Comparison of ENCODE assay signal across 1 cellular context in the genomic region with DNA sequence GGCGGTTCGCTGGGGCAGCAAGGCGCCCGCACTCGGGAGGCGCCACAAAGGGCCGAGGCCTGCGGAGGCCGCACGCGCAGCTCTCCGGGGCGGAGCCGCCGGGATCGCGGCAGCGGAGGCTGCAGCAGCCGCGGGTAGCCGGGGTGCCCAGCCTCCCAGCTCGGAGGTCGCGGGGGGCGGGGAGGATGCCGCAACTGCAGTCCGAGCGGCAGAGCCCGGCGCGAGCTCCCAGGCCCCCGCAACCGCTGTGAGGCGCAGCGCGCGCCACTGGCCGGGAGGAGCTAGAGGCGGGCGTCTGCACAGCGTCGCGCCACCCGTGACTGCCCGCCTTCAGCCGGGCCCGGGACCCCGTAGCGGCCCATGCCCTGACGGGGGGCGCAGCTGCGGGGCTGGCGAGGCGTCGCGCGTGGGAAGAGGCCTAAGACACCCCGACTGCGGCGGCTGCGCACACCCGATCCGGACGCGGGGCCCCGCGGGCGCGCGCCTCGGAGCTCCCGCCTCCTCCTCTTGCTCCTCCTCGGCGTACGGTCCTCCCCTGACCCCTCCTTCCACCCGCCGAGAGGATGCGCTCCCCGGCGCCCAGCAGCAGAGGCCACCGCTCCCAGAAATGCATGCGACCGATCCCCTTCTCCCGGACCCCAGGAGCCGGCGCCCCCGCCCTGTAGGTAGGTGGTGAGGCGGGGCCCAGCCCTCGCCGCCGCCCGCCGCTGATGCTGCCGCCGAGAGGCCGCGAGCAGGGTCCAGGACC.
TF ChIP-seq lines count a peak whose summit lies in the region.

A gene with protein sequence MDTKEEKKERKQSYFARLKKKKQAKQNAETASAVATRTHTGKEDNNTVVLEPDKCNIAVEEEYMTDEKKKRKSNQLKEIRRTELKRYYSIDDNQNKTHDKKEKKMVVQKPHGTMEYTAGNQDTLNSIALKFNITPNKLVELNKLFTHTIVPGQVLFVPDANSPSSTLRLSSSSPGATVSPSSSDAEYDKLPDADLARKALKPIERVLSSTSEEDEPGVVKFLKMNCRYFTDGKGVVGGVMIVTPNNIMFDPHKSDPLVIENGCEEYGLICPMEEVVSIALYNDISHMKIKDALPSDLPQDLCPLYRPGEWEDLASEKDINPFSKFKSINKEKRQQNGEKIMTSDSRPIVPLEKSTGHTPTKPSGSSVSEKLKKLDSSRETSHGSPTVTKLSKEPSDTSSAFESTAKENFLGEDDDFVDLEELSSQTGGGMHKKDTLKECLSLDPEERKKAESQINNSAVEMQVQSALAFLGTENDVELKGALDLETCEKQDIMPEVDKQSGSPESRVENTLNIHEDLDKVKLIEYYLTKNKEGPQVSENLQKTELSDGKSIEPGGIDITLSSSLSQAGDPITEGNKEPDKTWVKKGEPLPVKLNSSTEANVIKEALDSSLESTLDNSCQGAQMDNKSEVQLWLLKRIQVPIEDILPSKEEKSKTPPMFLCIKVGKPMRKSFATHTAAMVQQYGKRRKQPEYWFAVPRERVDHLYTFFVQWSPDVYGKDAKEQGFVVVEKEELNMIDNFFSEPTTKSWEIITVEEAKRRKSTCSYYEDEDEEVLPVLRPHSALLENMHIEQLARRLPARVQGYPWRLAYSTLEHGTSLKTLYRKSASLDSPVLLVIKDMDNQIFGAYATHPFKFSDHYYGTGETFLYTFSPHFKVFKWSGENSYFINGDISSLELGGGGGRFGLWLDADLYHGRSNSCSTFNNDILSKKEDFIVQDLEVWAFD (plus strand): TSS at position 558 of the 748 bp plus-strand sequence. CDS start 24,395 bp downstream, outside the sequence.

TF ChIP-seq in HepG2, 621 proteins besides CTCF, POLR2A, EP300 and RAD21 (continued from another document and continues in another):
- TF ChIP-seq ARNT2 (CRISPR knock-in tag; IDR thresholded peaks at IDR 0.05; ENCODE audit: low read depth) (peak; percentile 80; the same call in 1 of the 2 replicates), ZNF124 (CRISPR knock-in tag; IDR thresholded peaks at IDR 0.05) (no peak), ZNF562 (CRISPR knock-in tag; IDR thresholded peaks at IDR 0.05; ENCODE audit: borderline replicate concordance) (peak; percentile 32; the same call in 1 of the 2 replicates), TOPORS (CRISPR knock-in tag; IDR thresholded peaks at IDR 0.05) (peak; percentile 51; the same call in 1 of the 2 replicates), CENPT (CRISPR knock-in tag; IDR thresholded peaks at IDR 0.05; ENCODE audit: low read depth) (peak; percentile 83; the same call in 1 of the 2 replicates), ZMYM2 (CRISPR knock-in tag; IDR thresholded peaks at IDR 0.05) (no peak), SPEN (CRISPR knock-in tag; IDR thresholded peaks at IDR 0.05; ENCODE audit: low read depth) (peak; percentile 75), RXRA (CRISPR knock-in tag; IDR thresholded peaks at IDR 0.05) (no peak; the same call in 1 of the 2 replicates), KLF15 (CRISPR knock-in tag; IDR thresholded peaks at IDR 0.05; ENCODE audit: borderline replicate concordance) (no peak), ARHGAP35 (CRISPR knock-in tag; IDR thresholded peaks at IDR 0.05; ENCODE audit: borderline replicate concordance) (no peak), ZSCAN20 (CRISPR knock-in tag; IDR thresholded peaks at IDR 0.05; ENCODE audit: borderline replicate concordance) (peak; percentile 94; the same call in 1 of the 2 replicates), NFYC (CRISPR knock-in tag; IDR thresholded peaks at IDR 0.05) (no peak), ZFP36 (IDR thresholded peaks at IDR 0.05; ENCODE audit: borderline replicate concordance, low read depth, low read length, partially characterized antibody) (no peak), TBX2 (CRISPR knock-in tag; IDR thresholded peaks at IDR 0.05; ENCODE audit: borderline replicate concordance) (peak; percentile 78), ZNF792 (CRISPR knock-in tag; IDR thresholded peaks at IDR 0.05) (no peak), ZNF253 (CRISPR knock-in tag; IDR thresholded peaks at IDR 0.05; ENCODE audit: borderline replicate concordance) (peak; percentile 29), RFXAP (CRISPR knock-in tag; IDR thresholded peaks at IDR 0.05; ENCODE audit: borderline replicate concordance) (peak; percentile 75; the same call in 1 of the 2 replicates), SATB2 (CRISPR knock-in tag; IDR thresholded peaks at IDR 0.05) (peak; percentile 78; the same call in 1 of the 2 replicates), CREB1 (IDR thresholded peaks at IDR 0.05) (no peak), CREB1 (CRISPR knock-in tag; IDR thresholded peaks at IDR 0.05) (no peak), STAG1 (CRISPR knock-in tag; IDR thresholded peaks at IDR 0.05) (no peak), ZNF772 (CRISPR knock-in tag; IDR thresholded peaks at IDR 0.05) (peak; percentile 90; the same call in 1 of the 2 replicates)
- TF ChIP-seq, protein P1, sequence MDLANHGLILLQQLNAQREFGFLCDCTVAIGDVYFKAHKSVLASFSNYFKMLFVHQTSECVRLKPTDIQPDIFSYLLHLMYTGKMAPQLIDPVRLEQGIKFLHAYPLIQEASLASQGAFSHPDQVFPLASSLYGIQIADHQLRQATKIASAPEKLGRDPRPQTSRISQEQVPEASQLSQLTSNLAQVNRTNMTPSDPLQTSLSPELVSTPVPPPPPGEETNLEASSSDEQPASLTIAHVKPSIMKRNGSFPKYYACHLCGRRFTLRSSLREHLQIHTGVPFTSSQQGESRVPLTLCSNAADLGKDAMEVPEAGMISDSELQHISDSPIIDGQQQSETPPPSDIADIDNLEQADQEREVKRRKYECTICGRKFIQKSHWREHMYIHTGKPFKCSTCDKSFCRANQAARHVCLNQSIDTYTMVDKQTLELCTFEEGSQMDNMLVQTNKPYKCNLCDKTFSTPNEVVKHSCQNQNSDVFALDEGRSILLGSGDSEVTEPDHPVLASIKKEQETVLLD (CRISPR knock-in tag; IDR thresholded peaks at IDR 0.05; ENCODE audit: low read depth), result peak; percentile 68; the same call in 1 of the 2 replicates
- TF ChIP-seq, protein P2, sequence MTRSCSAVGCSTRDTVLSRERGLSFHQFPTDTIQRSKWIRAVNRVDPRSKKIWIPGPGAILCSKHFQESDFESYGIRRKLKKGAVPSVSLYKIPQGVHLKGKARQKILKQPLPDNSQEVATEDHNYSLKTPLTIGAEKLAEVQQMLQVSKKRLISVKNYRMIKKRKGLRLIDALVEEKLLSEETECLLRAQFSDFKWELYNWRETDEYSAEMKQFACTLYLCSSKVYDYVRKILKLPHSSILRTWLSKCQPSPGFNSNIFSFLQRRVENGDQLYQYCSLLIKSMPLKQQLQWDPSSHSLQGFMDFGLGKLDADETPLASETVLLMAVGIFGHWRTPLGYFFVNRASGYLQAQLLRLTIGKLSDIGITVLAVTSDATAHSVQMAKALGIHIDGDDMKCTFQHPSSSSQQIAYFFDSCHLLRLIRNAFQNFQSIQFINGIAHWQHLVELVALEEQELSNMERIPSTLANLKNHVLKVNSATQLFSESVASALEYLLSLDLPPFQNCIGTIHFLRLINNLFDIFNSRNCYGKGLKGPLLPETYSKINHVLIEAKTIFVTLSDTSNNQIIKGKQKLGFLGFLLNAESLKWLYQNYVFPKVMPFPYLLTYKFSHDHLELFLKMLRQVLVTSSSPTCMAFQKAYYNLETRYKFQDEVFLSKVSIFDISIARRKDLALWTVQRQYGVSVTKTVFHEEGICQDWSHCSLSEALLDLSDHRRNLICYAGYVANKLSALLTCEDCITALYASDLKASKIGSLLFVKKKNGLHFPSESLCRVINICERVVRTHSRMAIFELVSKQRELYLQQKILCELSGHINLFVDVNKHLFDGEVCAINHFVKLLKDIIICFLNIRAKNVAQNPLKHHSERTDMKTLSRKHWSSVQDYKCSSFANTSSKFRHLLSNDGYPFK (CRISPR knock-in tag; IDR thresholded peaks at IDR 0.05; ENCODE audit: borderline replicate concordance), result 0 out of 2 replicates have a peak, but pooled peaks have one; percentile 83
- TF ChIP-seq, protein P3, sequence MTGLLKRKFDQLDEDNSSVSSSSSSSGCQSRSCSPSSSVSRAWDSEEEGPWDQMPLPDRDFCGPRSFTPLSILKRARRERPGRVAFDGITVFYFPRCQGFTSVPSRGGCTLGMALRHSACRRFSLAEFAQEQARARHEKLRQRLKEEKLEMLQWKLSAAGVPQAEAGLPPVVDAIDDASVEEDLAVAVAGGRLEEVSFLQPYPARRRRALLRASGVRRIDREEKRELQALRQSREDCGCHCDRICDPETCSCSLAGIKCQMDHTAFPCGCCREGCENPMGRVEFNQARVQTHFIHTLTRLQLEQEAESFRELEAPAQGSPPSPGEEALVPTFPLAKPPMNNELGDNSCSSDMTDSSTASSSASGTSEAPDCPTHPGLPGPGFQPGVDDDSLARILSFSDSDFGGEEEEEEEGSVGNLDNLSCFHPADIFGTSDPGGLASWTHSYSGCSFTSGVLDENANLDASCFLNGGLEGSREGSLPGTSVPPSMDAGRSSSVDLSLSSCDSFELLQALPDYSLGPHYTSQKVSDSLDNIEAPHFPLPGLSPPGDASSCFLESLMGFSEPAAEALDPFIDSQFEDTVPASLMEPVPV (CRISPR knock-in tag; IDR thresholded peaks at IDR 0.05), result no peak
- TF ChIP-seq, protein P4, sequence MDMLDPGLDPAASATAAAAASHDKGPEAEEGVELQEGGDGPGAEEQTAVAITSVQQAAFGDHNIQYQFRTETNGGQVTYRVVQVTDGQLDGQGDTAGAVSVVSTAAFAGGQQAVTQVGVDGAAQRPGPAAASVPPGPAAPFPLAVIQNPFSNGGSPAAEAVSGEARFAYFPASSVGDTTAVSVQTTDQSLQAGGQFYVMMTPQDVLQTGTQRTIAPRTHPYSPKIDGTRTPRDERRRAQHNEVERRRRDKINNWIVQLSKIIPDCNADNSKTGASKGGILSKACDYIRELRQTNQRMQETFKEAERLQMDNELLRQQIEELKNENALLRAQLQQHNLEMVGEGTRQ (IDR thresholded peaks at IDR 0.05; ENCODE audit: low read depth, low read length), result no peak
- TF ChIP-seq, protein P4 (CRISPR knock-in tag; IDR thresholded peaks at IDR 0.05; ENCODE audit: borderline replicate concordance), result no peak
- TF ChIP-seq, protein P5, sequence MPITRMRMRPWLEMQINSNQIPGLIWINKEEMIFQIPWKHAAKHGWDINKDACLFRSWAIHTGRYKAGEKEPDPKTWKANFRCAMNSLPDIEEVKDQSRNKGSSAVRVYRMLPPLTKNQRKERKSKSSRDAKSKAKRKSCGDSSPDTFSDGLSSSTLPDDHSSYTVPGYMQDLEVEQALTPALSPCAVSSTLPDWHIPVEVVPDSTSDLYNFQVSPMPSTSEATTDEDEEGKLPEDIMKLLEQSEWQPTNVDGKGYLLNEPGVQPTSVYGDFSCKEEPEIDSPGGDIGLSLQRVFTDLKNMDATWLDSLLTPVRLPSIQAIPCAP (CRISPR knock-in tag; IDR thresholded peaks at IDR 0.05; ENCODE audit: low read depth), result 0 out of 2 replicates have a peak, but pooled peaks have one; percentile 48
- TF ChIP-seq, protein P6, sequence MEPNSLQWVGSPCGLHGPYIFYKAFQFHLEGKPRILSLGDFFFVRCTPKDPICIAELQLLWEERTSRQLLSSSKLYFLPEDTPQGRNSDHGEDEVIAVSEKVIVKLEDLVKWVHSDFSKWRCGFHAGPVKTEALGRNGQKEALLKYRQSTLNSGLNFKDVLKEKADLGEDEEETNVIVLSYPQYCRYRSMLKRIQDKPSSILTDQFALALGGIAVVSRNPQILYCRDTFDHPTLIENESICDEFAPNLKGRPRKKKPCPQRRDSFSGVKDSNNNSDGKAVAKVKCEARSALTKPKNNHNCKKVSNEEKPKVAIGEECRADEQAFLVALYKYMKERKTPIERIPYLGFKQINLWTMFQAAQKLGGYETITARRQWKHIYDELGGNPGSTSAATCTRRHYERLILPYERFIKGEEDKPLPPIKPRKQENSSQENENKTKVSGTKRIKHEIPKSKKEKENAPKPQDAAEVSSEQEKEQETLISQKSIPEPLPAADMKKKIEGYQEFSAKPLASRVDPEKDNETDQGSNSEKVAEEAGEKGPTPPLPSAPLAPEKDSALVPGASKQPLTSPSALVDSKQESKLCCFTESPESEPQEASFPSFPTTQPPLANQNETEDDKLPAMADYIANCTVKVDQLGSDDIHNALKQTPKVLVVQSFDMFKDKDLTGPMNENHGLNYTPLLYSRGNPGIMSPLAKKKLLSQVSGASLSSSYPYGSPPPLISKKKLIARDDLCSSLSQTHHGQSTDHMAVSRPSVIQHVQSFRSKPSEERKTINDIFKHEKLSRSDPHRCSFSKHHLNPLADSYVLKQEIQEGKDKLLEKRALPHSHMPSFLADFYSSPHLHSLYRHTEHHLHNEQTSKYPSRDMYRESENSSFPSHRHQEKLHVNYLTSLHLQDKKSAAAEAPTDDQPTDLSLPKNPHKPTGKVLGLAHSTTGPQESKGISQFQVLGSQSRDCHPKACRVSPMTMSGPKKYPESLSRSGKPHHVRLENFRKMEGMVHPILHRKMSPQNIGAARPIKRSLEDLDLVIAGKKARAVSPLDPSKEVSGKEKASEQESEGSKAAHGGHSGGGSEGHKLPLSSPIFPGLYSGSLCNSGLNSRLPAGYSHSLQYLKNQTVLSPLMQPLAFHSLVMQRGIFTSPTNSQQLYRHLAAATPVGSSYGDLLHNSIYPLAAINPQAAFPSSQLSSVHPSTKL (CRISPR knock-in tag; IDR thresholded peaks at IDR 0.05), result peak; percentile 43
- TF ChIP-seq, protein P7, sequence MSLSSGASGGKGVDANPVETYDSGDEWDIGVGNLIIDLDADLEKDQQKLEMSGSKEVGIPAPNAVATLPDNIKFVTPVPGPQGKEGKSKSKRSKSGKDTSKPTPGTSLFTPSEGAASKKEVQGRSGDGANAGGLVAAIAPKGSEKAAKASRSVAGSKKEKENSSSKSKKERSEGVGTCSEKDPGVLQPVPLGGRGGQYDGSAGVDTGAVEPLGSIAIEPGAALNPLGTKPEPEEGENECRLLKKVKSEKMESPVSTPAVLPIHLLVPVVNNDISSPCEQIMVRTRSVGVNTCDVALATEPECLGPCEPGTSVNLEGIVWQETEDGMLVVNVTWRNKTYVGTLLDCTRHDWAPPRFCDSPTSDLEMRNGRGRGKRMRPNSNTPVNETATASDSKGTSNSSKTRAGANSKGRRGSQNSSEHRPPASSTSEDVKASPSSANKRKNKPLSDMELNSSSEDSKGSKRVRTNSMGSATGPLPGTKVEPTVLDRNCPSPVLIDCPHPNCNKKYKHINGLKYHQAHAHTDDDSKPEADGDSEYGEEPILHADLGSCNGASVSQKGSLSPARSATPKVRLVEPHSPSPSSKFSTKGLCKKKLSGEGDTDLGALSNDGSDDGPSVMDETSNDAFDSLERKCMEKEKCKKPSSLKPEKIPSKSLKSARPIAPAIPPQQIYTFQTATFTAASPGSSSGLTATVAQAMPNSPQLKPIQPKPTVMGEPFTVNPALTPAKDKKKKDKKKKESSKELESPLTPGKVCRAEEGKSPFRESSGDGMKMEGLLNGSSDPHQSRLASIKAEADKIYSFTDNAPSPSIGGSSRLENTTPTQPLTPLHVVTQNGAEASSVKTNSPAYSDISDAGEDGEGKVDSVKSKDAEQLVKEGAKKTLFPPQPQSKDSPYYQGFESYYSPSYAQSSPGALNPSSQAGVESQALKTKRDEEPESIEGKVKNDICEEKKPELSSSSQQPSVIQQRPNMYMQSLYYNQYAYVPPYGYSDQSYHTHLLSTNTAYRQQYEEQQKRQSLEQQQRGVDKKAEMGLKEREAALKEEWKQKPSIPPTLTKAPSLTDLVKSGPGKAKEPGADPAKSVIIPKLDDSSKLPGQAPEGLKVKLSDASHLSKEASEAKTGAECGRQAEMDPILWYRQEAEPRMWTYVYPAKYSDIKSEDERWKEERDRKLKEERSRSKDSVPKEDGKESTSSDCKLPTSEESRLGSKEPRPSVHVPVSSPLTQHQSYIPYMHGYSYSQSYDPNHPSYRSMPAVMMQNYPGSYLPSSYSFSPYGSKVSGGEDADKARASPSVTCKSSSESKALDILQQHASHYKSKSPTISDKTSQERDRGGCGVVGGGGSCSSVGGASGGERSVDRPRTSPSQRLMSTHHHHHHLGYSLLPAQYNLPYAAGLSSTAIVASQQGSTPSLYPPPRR (CRISPR knock-in tag; IDR thresholded peaks at IDR 0.05; ENCODE audit: borderline replicate concordance), result no peak
